ENCODE assay signal across 8 cellular contexts in the genomic region with DNA sequence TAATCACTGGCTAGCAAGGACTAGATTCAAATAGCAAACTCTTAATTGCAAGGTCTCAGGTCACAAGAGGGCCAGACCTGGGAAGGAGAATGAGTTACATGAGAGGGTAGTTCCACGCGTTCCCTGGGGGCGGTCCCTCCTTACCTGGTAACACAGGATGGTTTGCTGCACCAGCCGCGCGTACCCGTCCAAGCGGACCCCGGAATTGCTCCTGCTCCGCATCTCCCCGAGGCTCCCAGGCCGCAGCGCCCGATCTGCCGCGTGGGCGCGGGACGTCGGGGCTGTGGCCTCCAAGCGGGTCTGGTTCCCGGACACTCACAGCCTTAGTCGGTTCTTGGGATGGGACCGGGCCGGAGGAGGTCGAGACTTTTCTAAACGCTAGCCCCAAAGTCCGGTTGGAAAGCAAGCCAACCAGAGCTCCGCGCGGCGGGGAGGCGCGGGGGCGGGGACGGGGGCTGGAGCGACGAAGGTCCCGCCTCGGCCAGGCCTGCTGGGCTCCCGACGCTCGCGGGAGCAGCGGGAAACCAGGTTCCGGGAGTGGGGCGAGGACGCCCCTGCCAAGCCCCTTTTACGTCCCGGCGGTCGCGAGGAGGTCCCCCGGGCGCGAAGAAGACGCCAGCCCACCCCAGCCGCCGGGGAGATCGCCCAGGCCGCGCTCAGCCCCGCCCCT. TPM values are rescaled to one million over a fixed set of nuclear protein-coding genes. Genes with fewer than 3 reads are reported as not detected.
DNase-seq lines count a peak whose midpoint lies in the region; ATAC-seq and TF ChIP-seq lines count a peak whose summit lies in the region.

A gene with protein sequence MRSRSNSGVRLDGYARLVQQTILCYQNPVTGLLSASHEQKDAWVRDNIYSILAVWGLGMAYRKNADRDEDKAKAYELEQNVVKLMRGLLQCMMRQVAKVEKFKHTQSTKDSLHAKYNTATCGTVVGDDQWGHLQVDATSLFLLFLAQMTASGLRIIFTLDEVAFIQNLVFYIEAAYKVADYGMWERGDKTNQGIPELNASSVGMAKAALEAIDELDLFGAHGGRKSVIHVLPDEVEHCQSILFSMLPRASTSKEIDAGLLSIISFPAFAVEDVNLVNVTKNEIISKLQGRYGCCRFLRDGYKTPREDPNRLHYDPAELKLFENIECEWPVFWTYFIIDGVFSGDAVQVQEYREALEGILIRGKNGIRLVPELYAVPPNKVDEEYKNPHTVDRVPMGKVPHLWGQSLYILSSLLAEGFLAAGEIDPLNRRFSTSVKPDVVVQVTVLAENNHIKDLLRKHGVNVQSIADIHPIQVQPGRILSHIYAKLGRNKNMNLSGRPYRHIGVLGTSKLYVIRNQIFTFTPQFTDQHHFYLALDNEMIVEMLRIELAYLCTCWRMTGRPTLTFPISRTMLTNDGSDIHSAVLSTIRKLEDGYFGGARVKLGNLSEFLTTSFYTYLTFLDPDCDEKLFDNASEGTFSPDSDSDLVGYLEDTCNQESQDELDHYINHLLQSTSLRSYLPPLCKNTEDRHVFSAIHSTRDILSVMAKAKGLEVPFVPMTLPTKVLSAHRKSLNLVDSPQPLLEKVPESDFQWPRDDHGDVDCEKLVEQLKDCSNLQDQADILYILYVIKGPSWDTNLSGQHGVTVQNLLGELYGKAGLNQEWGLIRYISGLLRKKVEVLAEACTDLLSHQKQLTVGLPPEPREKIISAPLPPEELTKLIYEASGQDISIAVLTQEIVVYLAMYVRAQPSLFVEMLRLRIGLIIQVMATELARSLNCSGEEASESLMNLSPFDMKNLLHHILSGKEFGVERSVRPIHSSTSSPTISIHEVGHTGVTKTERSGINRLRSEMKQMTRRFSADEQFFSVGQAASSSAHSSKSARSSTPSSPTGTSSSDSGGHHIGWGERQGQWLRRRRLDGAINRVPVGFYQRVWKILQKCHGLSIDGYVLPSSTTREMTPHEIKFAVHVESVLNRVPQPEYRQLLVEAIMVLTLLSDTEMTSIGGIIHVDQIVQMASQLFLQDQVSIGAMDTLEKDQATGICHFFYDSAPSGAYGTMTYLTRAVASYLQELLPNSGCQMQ (minus strand): TSS at position 404 of the 670 bp plus-strand sequence. CDS start 182 bp downstream, at position 222.

- 0 out of 2 replicates have a peak, but pooled peaks cover 2% of the 10 kb centered on the region for H3K4me1 ChIP-seq in IMR-90 (ENCODE audit: control insufficient read depth, insufficient read depth, low read length)
- no peaks in the 10 kb centered on the region for H3K4me1 ChIP-seq in mesendoderm (ENCODE audit: control insufficient read depth, low read depth, low read length)

- no peak for TF ChIP-seq POLR2A in IMR-90 (IDR thresholded peaks at IDR 0.05; ENCODE audit: low read depth, low read length)

- H3K18ac ChIP-seq in IMR-90 (ENCODE audit: low read depth, low read length) (peak within 1 kb of the TSS; percentile 24; the same call in 1 of the 2 replicates), mesendoderm (ENCODE audit: low read length) (peak within 1 kb of the TSS; percentile 97)

- H3K4me2 ChIP-seq in IMR-90 (ENCODE audit: low read depth, low read length) (peak within 1 kb of the TSS; percentile 98), mesendoderm (ENCODE audit: low read length) (peak within 1 kb of the TSS; percentile 62)

- H3K4me1 Mint-ChIP-seq in effector memory CD8-positive, alpha-beta T cell (ENCODE audit: low read depth in 2 of 2): peaks cover 0 to 8% of the 10 kb centered on the region in 2 donors

- H3K56ac ChIP-seq in IMR-90 (ENCODE audit: extremely low read depth, insufficient read depth, low read length) (peak within 1 kb of the TSS; percentile 44; the same call in 1 of the 2 replicates), mesendoderm (ENCODE audit: low read length) (peak within 1 kb of the TSS; percentile 85)

- peaks cover 9% of the 10 kb centered on the region for H3K36me3 Mint-ChIP-seq in effector memory CD8-positive, alpha-beta T cell (ENCODE audit: insufficient read depth)

- no peaks in the 10 kb centered on the region for H3K27me3 Mint-ChIP-seq in effector memory CD8-positive, alpha-beta T cell

- no peaks in the 10 kb centered on the region for H3K9me3 Mint-ChIP-seq in effector memory CD8-positive, alpha-beta T cell

- H2BK120ac ChIP-seq in IMR-90 (ENCODE audit: low read depth, low read length) (peak within 1 kb of the TSS; percentile 30; the same call in 1 of the 2 replicates), mesendoderm (ENCODE audit: low read depth, low read length) (no peak within 1 kb of the TSS)

- peak within 1 kb of the TSS; percentile 75 for H4K91ac ChIP-seq in IMR-90 (ENCODE audit: insufficient read depth, low read depth, low read length)

- peak within 1 kb of the TSS; percentile 86 for H4K5ac ChIP-seq in IMR-90 (ENCODE audit: low read depth, low read length)
- no peak within 1 kb of the TSS for H4K5ac ChIP-seq in mesendoderm (ENCODE audit: low read length)

- H3K27ac Mint-ChIP-seq in effector memory CD8-positive, alpha-beta T cell: peak within 1 kb of the TSS; percentile 92 to 95

- dilution Hi-C loops in IMR-90 (cut with HindIII; ENCODE audit: low sequenced_read_pairs, unreplicated experiment): no loop called here

- H2BK15ac ChIP-seq in IMR-90 (ENCODE audit: low read depth, low read length) (no peak within 1 kb of the TSS), mesendoderm (replicated peaks; ENCODE audit: low read depth) (no peak within 1 kb of the TSS)

- no peak within 1 kb of the TSS for H2BK20ac ChIP-seq in IMR-90 (ENCODE audit: low read depth, low read length)

- peak within 1 kb of the TSS; percentile 71 for H3K4ac ChIP-seq in IMR-90 (ENCODE audit: low read depth, low read length)
- no peak within 1 kb of the TSS for H3K4ac ChIP-seq in mesendoderm (ENCODE audit: low read depth, low read length)

- peak within 1 kb of the TSS; percentile 91 for H3K4me3 ChIP-seq in IMR-90 (ENCODE audit: insufficient read depth, low read depth, low read length)
- peak within 1 kb of the TSS; percentile 70 for H3K4me3 ChIP-seq in mesendoderm (ENCODE audit: low read length)

- no peaks in the 10 kb centered on the region for H4K20me1 ChIP-seq in IMR-90 (ENCODE audit: insufficient read depth, low read length)

- H3K9ac ChIP-seq in IMR-90 (ENCODE audit: low read depth, low read length) (peak within 1 kb of the TSS; percentile 82), mesendoderm (ENCODE audit: low read length) (peak within 1 kb of the TSS; percentile 78)

- no TSS peak for BruUV-seq in IMR-90 (replicated peaks; lab: Mats Ljungman, UMichigan)

- TF ChIP-seq CTCF in IMR-90 (conservative IDR thresholded peaks at IDR 0.05; ENCODE audit: low read depth, low read length): no peak

- CTCF ChIA-PET in IMR-90 (lab: Yijun Ruan, JAX): interaction anchor here (0.6 kb wide), 1 partner anchor 638 kb away, joined by 3 read pairs; no protein-coding TSS in a partner anchor

- peak within 1 kb of the TSS; percentile 93 for H2AFZ ChIP-seq in IMR-90 (replicated peaks; ENCODE audit: low read length, poor library complexity)

- TF ChIP-seq RAD21 in IMR-90 (IDR thresholded peaks at IDR 0.05; ENCODE audit: low read length): no peak

- DNase-seq in GM04504 (ENCODE audit: low read depth) (peak; percentile 17), IMR-90 (no peak), mesendoderm (peak; percentile 65), GOT3 (lab: John Stamatoyannopoulos, UW) (no peak)
- DNase-seq in activated CD4-positive, CD25-positive, alpha-beta regulatory T cell treated with anti-CD3 and anti-CD28 coated beads, Interleukin-2, amount 50 U/mL, for 16 hours (ENCODE audit: low read depth, low spot score): peak; percentile 2
- no peak for DNase-seq in effector memory CD8-positive, alpha-beta T cell
- peak; percentile 61 for DNase-seq in stimulated activated CD8-positive, alpha-beta memory T cell treated with anti-CD3 and anti-CD28 coated beads, Interleukin-4, amount 100 ng/mL, for 48 hours

- H3K27me3 ChIP-seq in IMR-90 (ENCODE audit: control insufficient read depth, insufficient read depth, low read length) (no peaks in the 10 kb centered on the region), mesendoderm (ENCODE audit: insufficient read depth, low read length, poor library complexity) (no peaks in the 10 kb centered on the region)

- peak within 1 kb of the TSS; percentile 58 for H3K14ac ChIP-seq in IMR-90 (replicated peaks; ENCODE audit: low read depth, low read length)

- no peaks in the 10 kb centered on the region for H3K79me2 ChIP-seq in mesendoderm (ENCODE audit: control insufficient read depth, insufficient read depth, low read length)

- peak; percentile 47 for ATAC-seq in GM21619 (IDR thresholded peaks at IDR 0.05; ENCODE audit: unreplicated experiment)
- peak; percentile 79 for ATAC-seq in IMR-90 (ENCODE audit: low read depth)
- ATAC-seq in effector memory CD8-positive, alpha-beta T cell (replicated peaks): peak; percentile 20

- H3K36me3 ChIP-seq in IMR-90 (ENCODE audit: control insufficient read depth, insufficient read depth, low read length): no peaks in the 10 kb centered on the region; the same call in none of the 2 replicates
- H3K36me3 ChIP-seq in mesendoderm (ENCODE audit: control insufficient read depth, insufficient read depth, low read length): no peaks in the 10 kb centered on the region

- peak within 1 kb of the TSS; percentile 85 for H3K27ac ChIP-seq in IMR-90 (ENCODE audit: insufficient read depth, low read length)
- peak within 1 kb of the TSS; percentile 62 for H3K27ac ChIP-seq in mesendoderm (ENCODE audit: low read depth, low read length)

- H2AK9ac ChIP-seq in IMR-90 (replicated peaks; ENCODE audit: low read depth, low read length, poor library complexity): peak within 1 kb of the TSS; percentile 5

- no peaks in the 10 kb centered on the region for H3K9me3 ChIP-seq in IMR-90 (ENCODE audit: control insufficient read depth, insufficient read depth, low read length)

- H3K79me1 ChIP-seq in IMR-90 (ENCODE audit: low read depth in 1 of 2, low read length in 2 of 2) (peaks cover 10 to 22% of the 10 kb centered on the region in 2 experiments; a peak in 3 of 4 replicates), mesendoderm (ENCODE audit: low read length) (no peaks in the 10 kb centered on the region)

- H3K9me1 ChIP-seq in IMR-90 (ENCODE audit: insufficient read depth, low read length): no peaks in the 10 kb centered on the region

- POLR2A ChIA-PET in IMR-90 (lab: Charles Lee; ENCODE audit: unreplicated experiment): no interaction called here

- in situ Hi-C loops in IMR-90 (cut with MboI; ENCODE audit: low sequenced_read_pairs): no loop called here

- WGBS in IMR-90 (ENCODE audit: extremely low coverage in 2 of 2, insufficient read length in 1 of 2), 2 experiments: 33% methylated on average over 21 of the region's 63 CpGs; no CpG with 5 or more reads in 1 of the 2 experiments
- WGBS in mesendoderm (ENCODE audit: extremely low coverage, insufficient coverage, low lambda C conversion rate): no CpG with 5 or more reads among the region's 63 CpGs

- intact Hi-C loops in IMR-90 (cut with micrococcal nuclease): loop anchor here (10.0 kb wide), 1 partner anchor 569 kb away; no protein-coding TSS in a partner anchor

- peak within 1 kb of the TSS; percentile 21; the same call in 1 of the 2 replicates for H3K23ac ChIP-seq in IMR-90 (ENCODE audit: low read depth, low read length)
- no peak within 1 kb of the TSS for H3K23ac ChIP-seq in mesendoderm (ENCODE audit: low read length)

- H4K8ac ChIP-seq in IMR-90 (ENCODE audit: low read depth in 2 of 2, low read length in 2 of 2): peak within 1 kb of the TSS; percentile 85 to 94; a peak in 3 of 4 replicates
- peak within 1 kb of the TSS; percentile 28 for H4K8ac ChIP-seq in mesendoderm (ENCODE audit: low read depth, low read length)

- peak within 1 kb of the TSS; percentile 84 for H2BK5ac ChIP-seq in IMR-90 (ENCODE audit: low read depth, low read length, poor library complexity, severe bottlenecking)
- no peak within 1 kb of the TSS for H2BK5ac ChIP-seq in mesendoderm (ENCODE audit: low read length)

- no peak within 1 kb of the TSS for H2AK5ac ChIP-seq in IMR-90 (ENCODE audit: low read depth, low read length)
- no peak within 1 kb of the TSS for H2AK5ac ChIP-seq in mesendoderm (ENCODE audit: low read length)

- H3K4me3 Mint-ChIP-seq in effector memory CD8-positive, alpha-beta T cell: peak within 1 kb of the TSS; percentile 77 to 83

RNA-seq across cellular contexts. Expression of the gene that starts here (rescaled TPM):
- total RNA-seq in IMR-90 (2012; rRNA removed): 9.4 and 10.0 TPM in 2 replicates
- polyA plus RNA-seq in IMR-90 (2012; rRNA removed): 21.1 and 21.5 TPM in 2 replicates
- 7.0 and 12.9 TPM in 2 replicates for polyA plus RNA-seq in IMR-90 (2012; cell fraction: cytosol; rRNA removed)
- 157 and 189 TPM in 2 replicates for polyA plus RNA-seq in IMR-90 (2012; cell fraction: nucleus; rRNA removed; ENCODE audit: low replicate concordance)
- 6.9 TPM for polyA plus RNA-seq in mesendoderm (2013, experiment 1 of 2)
- 7.1 TPM for polyA plus RNA-seq in mesendoderm (2013, experiment 2 of 2)

Comparison
In these comparisons a context has a peak if more than half of its experiments do, and no peak if none do; other contexts are left out.
1. DNase-seq: peak in GM04504 (single experiment), activated CD4-positive, CD25-positive, alpha-beta regulatory T cell treated with anti-CD3 and anti-CD28 coated beads, Interleukin-2, amount 50 U/mL, for 16 hours (single experiment), mesendoderm (single experiment) and stimulated activated CD8-positive, alpha-beta memory T cell treated with anti-CD3 and anti-CD28 coated beads, Interleukin-4, amount 100 ng/mL, for 48 hours (single experiment); none in IMR-90 (single experiment), effector memory CD8-positive, alpha-beta T cell (0 of 3) and GOT3 (single experiment).
2. ATAC-seq: peak in every context shown above with its lines; median percentile 79 in IMR-90; 47 in GM21619; 20 in effector memory CD8-positive, alpha-beta T cell.